8 cellular contexts compared by ENCODE assay signal in the genomic region with DNA sequence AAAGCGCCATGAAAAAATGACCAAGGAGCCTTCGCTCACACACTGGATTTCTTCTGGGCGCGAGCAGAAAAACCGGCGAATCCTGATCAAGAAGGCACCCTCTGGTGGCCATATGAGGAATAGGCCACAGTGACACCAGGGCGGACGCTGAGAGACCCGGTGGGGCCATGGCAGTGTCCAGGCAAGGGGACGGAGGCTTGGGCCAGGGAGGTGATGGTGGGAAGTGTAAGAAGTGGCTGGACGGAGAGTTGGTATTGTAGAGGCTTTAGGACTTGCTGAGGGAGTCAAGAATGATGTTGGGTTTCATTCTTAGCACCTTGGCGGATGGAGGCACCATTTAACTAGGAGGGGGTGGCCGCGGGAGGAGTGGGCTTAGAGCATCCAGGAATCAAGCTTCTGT. TPM values are rescaled to one million over a fixed set of nuclear protein-coding genes. Genes with fewer than 3 reads are reported as not detected.
DNase-seq lines count a peak whose midpoint lies in the region; ATAC-seq, FAIRE-seq and TF ChIP-seq lines count a peak whose summit lies in the region.

No MANE protein-coding gene starts in this region.

- peaks cover 26% of the 10 kb centered on the region for H3K4me1 Mint-ChIP-seq in activated CD8-positive, alpha-beta T cell treated with anti-CD3 and anti-CD28 coated beads, Interleukin-2, amount 10 ng/mL, durations not matched to agents 7 days and 5 days (ENCODE audit: low read depth)
- peaks cover 11% of the 10 kb centered on the region for H3K4me1 Mint-ChIP-seq in neural crest cell

- H3K27ac Mint-ChIP-seq in activated CD8-positive, alpha-beta T cell treated with anti-CD3 and anti-CD28 coated beads, Interleukin-2, amount 10 ng/mL, durations not matched to agents 7 days and 5 days: peak overlapping the region; percentile 50
- no peak overlapping the region for H3K27ac Mint-ChIP-seq in neural crest cell (ENCODE audit: unreplicated experiment)

- peaks cover 4% of the 10 kb centered on the region for H3K27me3 Mint-ChIP-seq in activated CD8-positive, alpha-beta T cell treated with anti-CD3 and anti-CD28 coated beads, Interleukin-2, amount 10 ng/mL, durations not matched to agents 7 days and 5 days (ENCODE audit: low read depth)
- H3K27me3 Mint-ChIP-seq in neural crest cell (ENCODE audit: low read depth): peaks cover 44% of the 10 kb centered on the region

- H3K4me3 ChIP-seq in epithelial cell of proximal tubule (ENCODE audit: low read depth, low read length): no peak overlapping the region

- POLR2A ChIA-PET in activated CD8-positive, alpha-beta T cell treated with anti-CD3 and anti-CD28 coated beads, Interleukin-2, amount 10 ng/mL, durations not matched to agents 7 days and 5 days (lab: Charles Lee): interaction anchor here (0.7 to 4.3 kb wide), 3 partner anchors 17 to 36 kb away, joined by 3 to 50 read pairs (median 5); partner anchors contain the start of gene RAC2

- no peak for TF ChIP-seq POLR2A in GM12892 (IDR thresholded peaks at IDR 0.05; ENCODE audit: low read depth, low read length)

- TF ChIP-seq CTCF in epithelial cell of proximal tubule (conservative IDR thresholded peaks at IDR 0.05; ENCODE audit: low read depth, low read length) (peak; percentile 90), neural crest cell (conservative IDR thresholded peaks at IDR 0.05) (peak; percentile 88)

- peak; percentile 96 for FAIRE-seq in GM12892 (lab: Jason Lieb, UNC)

- H3K9me3 Mint-ChIP-seq in activated CD8-positive, alpha-beta T cell treated with anti-CD3 and anti-CD28 coated beads, Interleukin-2, amount 10 ng/mL, durations not matched to agents 7 days and 5 days (ENCODE audit: insufficient read depth): peaks cover 5% of the 10 kb centered on the region
- H3K9me3 Mint-ChIP-seq in neural crest cell: no peaks in the 10 kb centered on the region

- DNase-seq in AG08395 (ENCODE audit: low spot score): peak; percentile 77
- DNase-seq in GM12892 (ENCODE audit: insufficient read length): no peak
- DNase-seq in NCI-H345 treated with DMSO at 0.1 percent for 48 hours (lab: John Stamatoyannopoulos, UW; ENCODE audit: unreplicated experiment): peak; percentile 36
- peak; percentile 75 for DNase-seq in activated CD8-positive, alpha-beta T cell treated with anti-CD3 and anti-CD28 coated beads, Interleukin-2, amount 10 ng/mL, durations not matched to agents 7 days and 5 days
- no peak for DNase-seq in epithelial cell of proximal tubule (ENCODE audit: low read depth)
- DNase-seq in neural crest cell (ENCODE audit: low read depth, low spot score): peak; percentile 59

- H3K36me3 Mint-ChIP-seq in activated CD8-positive, alpha-beta T cell treated with anti-CD3 and anti-CD28 coated beads, Interleukin-2, amount 10 ng/mL, durations not matched to agents 7 days and 5 days (ENCODE audit: low read depth): peaks cover 6% of the 10 kb centered on the region
- peaks cover 2% of the 10 kb centered on the region for H3K36me3 Mint-ChIP-seq in neural crest cell (ENCODE audit: low read depth)

- no peak overlapping the region for H3K4me3 Mint-ChIP-seq in activated CD8-positive, alpha-beta T cell treated with anti-CD3 and anti-CD28 coated beads, Interleukin-2, amount 10 ng/mL, durations not matched to agents 7 days and 5 days
- H3K4me3 Mint-ChIP-seq in neural crest cell: no peak overlapping the region

- CTCF ChIA-PET in activated CD8-positive, alpha-beta T cell treated with anti-CD3 and anti-CD28 coated beads, Interleukin-2, amount 10 ng/mL, durations not matched to agents 7 days and 5 days (lab: Charles Lee): interaction anchor here (0.7 to 5.1 kb wide), 53 partner anchors 10 to 485 kb away, joined by 3 to 195 read pairs (median 4); partner anchors contain the start of genes CYTH4, IFT27, IL2RB and RAC2

- peak; percentile 73 for ATAC-seq in activated CD8-positive, alpha-beta T cell treated with anti-CD3 and anti-CD28 coated beads, Interleukin-2, amount 10 ng/mL, durations not matched to agents 7 days and 5 days
- ATAC-seq in GM18873 (IDR thresholded peaks at IDR 0.05; ENCODE audit: low FRiP score, unreplicated experiment): no peak
- ATAC-seq in GM21717 (IDR thresholded peaks at IDR 0.05; ENCODE audit: unreplicated experiment): no peak

RNA-seq across cellular contexts. Expression of gene RAC2, which starts 16.9 kb away (rescaled TPM):
- 247 TPM for polyA plus RNA-seq in GM12892 (2012; ENCODE audit: missing spikeins)
- 1,000 to 10,000 TPM; 1,167 to 1,252 TPM for total RNA-seq in activated CD8-positive, alpha-beta T cell treated with anti-CD3 and anti-CD28 coated beads, Interleukin-2, amount 10 ng/mL, durations not matched to agents 7 days and 5 days
- total RNA-seq in epithelial cell of proximal tubule (51.9 and 58.2 TPM in 2 replicates), neural crest cell (0.21 TPM in 1 of 2 replicates, not detected in the other)

RNA-seq across cellular contexts. Expression of gene CYTH4, which starts 21.4 kb away (rescaled TPM):
- 12.8 TPM for polyA plus RNA-seq in GM12892 (2012; ENCODE audit: missing spikeins)
- 100 to 1,000 TPM; 107 to 114 TPM for total RNA-seq in activated CD8-positive, alpha-beta T cell treated with anti-CD3 and anti-CD28 coated beads, Interleukin-2, amount 10 ng/mL, durations not matched to agents 7 days and 5 days
- total RNA-seq in epithelial cell of proximal tubule: 0.07 TPM in 1 of 2 replicates, not detected in the other
- total RNA-seq in neural crest cell: not detected in 2 replicates

RNA-seq across cellular contexts. Expression of gene SSTR3, which starts 48.7 kb away (rescaled TPM):
- 2.8 TPM for polyA plus RNA-seq in GM12892 (2012; ENCODE audit: missing spikeins)
- 1 to 10 TPM; 3.5 to 3.6 TPM for total RNA-seq in activated CD8-positive, alpha-beta T cell treated with anti-CD3 and anti-CD28 coated beads, Interleukin-2, amount 10 ng/mL, durations not matched to agents 7 days and 5 days
- total RNA-seq in epithelial cell of proximal tubule: not detected in 2 replicates
- 0.09 TPM in 2 replicates for total RNA-seq in neural crest cell

Comparison
In these comparisons a context has a peak if more than half of its experiments do, and no peak if none do; other contexts are left out.
1. DNase-seq: peak in AG08395 (single experiment), NCI-H345 treated with DMSO at 0.1 percent for 48 hours (single experiment), activated CD8-positive, alpha-beta T cell treated with anti-CD3 and anti-CD28 coated beads, Interleukin-2, amount 10 ng/mL, durations not matched to agents 7 days and 5 days (single experiment) and neural crest cell (single experiment); none in GM12892 (single experiment) and epithelial cell of proximal tubule (single experiment).
2. RNA of gene RAC2, which starts 16.9 kb away (total RNA-seq): 1,167 to 1,252 TPM in activated CD8-positive, alpha-beta T cell treated with anti-CD3 and anti-CD28 coated beads, Interleukin-2, amount 10 ng/mL, durations not matched to agents 7 days and 5 days and 51.9 to 58.2 TPM in epithelial cell of proximal tubule; 0.21 TPM in neural crest cell; every median in the first group is over 10 times any median in the second.
3. RNA of gene CYTH4, which starts 21.4 kb away (total RNA-seq): 107 to 114 TPM in activated CD8-positive, alpha-beta T cell treated with anti-CD3 and anti-CD28 coated beads, Interleukin-2, amount 10 ng/mL, durations not matched to agents 7 days and 5 days; 0.07 TPM in epithelial cell of proximal tubule and not detected in neural crest cell; every median in the first group is over 100 times any median in the second.